ENCODE assay signal across 3 cellular contexts in genomic region chr6:15157479-15157878, GRCh38.
TF ChIP-seq lines count a peak whose summit lies in the region.

No MANE protein-coding gene starts in this region.

TF ChIP-seq in HEK293, 187 proteins besides CTCF, POLR2A, EP300 and RAD21 (continued from another document):
- TF ChIP-seq ZNF121 (tag by site-specific recombination; IDR thresholded peaks at IDR 0.05): peak; percentile 68

TF ChIP-seq in WTC11, 78 proteins besides CTCF, POLR2A, EP300 and RAD21:
- TF ChIP-seq E2F4 (CRISPR knock-in tag; IDR thresholded peaks at IDR 0.05; ENCODE audit: borderline replicate concordance, low read depth): no peak
- TF ChIP-seq ZNF121 (CRISPR knock-in tag; IDR thresholded peaks at IDR 0.05): peak; percentile 60; the same call in 1 of the 2 replicates

TF ChIP-seq in K562, 482 proteins besides CTCF, POLR2A, EP300 and RAD21 (continued from another document):
- TF ChIP-seq, protein P1, sequence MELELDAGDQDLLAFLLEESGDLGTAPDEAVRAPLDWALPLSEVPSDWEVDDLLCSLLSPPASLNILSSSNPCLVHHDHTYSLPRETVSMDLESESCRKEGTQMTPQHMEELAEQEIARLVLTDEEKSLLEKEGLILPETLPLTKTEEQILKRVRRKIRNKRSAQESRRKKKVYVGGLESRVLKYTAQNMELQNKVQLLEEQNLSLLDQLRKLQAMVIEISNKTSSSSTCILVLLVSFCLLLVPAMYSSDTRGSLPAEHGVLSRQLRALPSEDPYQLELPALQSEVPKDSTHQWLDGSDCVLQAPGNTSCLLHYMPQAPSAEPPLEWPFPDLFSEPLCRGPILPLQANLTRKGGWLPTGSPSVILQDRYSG (tag; conservative IDR thresholded peaks at IDR 0.05; ENCODE audit: low read depth): no peak
- peak; percentile 41 for TF ChIP-seq RBM25 (IDR thresholded peaks at IDR 0.05; ENCODE audit: low read depth, low read length, severe bottlenecking)
- TF ChIP-seq ZNF121 (CRISPR knock-in tag; conservative IDR thresholded peaks at IDR 0.05): peak; percentile 75
